In genomic region chr2:3483227-3483985, GRCh38 we compare ENCODE assay signal across 12 cellular contexts. TPM values are rescaled to one million over a fixed set of nuclear protein-coding genes. Genes with fewer than 3 reads are reported as not detected.
DNase-seq lines count a peak whose midpoint lies in the region; ATAC-seq and TF ChIP-seq lines count a peak whose summit lies in the region.
"Had no signal": no experiment of that assay in that cellular context is flagged by ENCODE, and none has a peak within 500 bp of the region (broad histone marks: within the 10 kb centered on the region; RNA-seq: fewer than 3 reads in every experiment).

No MANE protein-coding gene starts in this region.

- peaks cover 13% of the 10 kb centered on the region for H3K4me1 Mint-ChIP-seq in stimulated activated memory B cell treated with anti-CD40 and anti-IgM and Interleukin-4, amounts not matched to agents 10 μg/mL and 1 μg/mL and 100 μg/mL, for 72 hours

- peaks cover 11% of the 10 kb centered on the region for H3K36me3 ChIP-seq in osteoblast (ENCODE audit: insufficient read depth, low read length)

- H2AFZ ChIP-seq in osteoblast (ENCODE audit: low read length): no peak overlapping the region

- ATAC-seq in foreskin keratinocyte (peak; percentile 88), GM21447 (IDR thresholded peaks at IDR 0.05; ENCODE audit: unreplicated experiment) (no peak)
- ATAC-seq in stimulated activated memory B cell treated with anti-CD40 and anti-IgM and Interleukin-4, amounts not matched to agents 10 μg/mL and 1 μg/mL and 100 μg/mL, for 72 hours: no peak
- ATAC-seq: effector memory CD8-positive, alpha-beta T cell had no signal

- DNase-seq in DMS153 treated with DMSO at 0.1 percent for 48 hours (lab: John Stamatoyannopoulos, UW; ENCODE audit: unreplicated experiment) (peak; percentile 97), NCI-H2029 treated with DMSO at 0.1 percent for 48 hours (lab: John Stamatoyannopoulos, UW) (peak; percentile 46), foreskin keratinocyte (peak in 1 of 2 donors; percentile 17), osteoblast (ENCODE audit: insufficient read length, low spot score, missing footprints) (peak; percentile 70), NCI-H2107 (lab: John Stamatoyannopoulos, UW) (no peak), NCI-H69 (lab: John Stamatoyannopoulos, UW) (no peak)
- DNase-seq: activated CD8-positive, alpha-beta memory T cell treated with anti-CD3 and anti-CD28 coated beads, Interleukin-2, amount 50 U/mL, for 4 hours; effector memory CD8-positive, alpha-beta T cell; EL had no signal

- no peak overlapping the region for H3K27ac ChIP-seq in foreskin keratinocyte
- H3K27ac ChIP-seq in osteoblast (ENCODE audit: low read depth, low read length): no peak overlapping the region
- H3K27ac ChIP-seq: KMS-11 had no signal

- no peak overlapping the region for H3K4me3 ChIP-seq in osteoblast (ENCODE audit: insufficient read depth, low read length)

- no peak overlapping the region for H3K27ac Mint-ChIP-seq in stimulated activated memory B cell treated with anti-CD40 and anti-IgM and Interleukin-4, amounts not matched to agents 10 μg/mL and 1 μg/mL and 100 μg/mL, for 72 hours

- no peak overlapping the region for H3K4me3 Mint-ChIP-seq in stimulated activated memory B cell treated with anti-CD40 and anti-IgM and Interleukin-4, amounts not matched to agents 10 μg/mL and 1 μg/mL and 100 μg/mL, for 72 hours
- H3K4me3 Mint-ChIP-seq: effector memory CD8-positive, alpha-beta T cell had no signal

- no peak for TF ChIP-seq CTCF in foreskin keratinocyte (conservative IDR thresholded peaks at IDR 0.05)
- no peak for TF ChIP-seq CTCF in osteoblast (IDR thresholded peaks at IDR 0.05; ENCODE audit: extremely low read depth, low read depth, low read length)

- H3K27me3 Mint-ChIP-seq in stimulated activated memory B cell treated with anti-CD40 and anti-IgM and Interleukin-4, amounts not matched to agents 10 μg/mL and 1 μg/mL and 100 μg/mL, for 72 hours: no peaks in the 10 kb centered on the region
- H3K27me3 Mint-ChIP-seq: effector memory CD8-positive, alpha-beta T cell had no signal

- H3K79me2 ChIP-seq in osteoblast (ENCODE audit: insufficient read depth, low read length): no peaks in the 10 kb centered on the region

- H3K4me2 ChIP-seq in osteoblast (ENCODE audit: insufficient read depth, low read length): no peak overlapping the region
- H3K4me2 ChIP-seq: KMS-11 had no signal

- H3K36me3 Mint-ChIP-seq in stimulated activated memory B cell treated with anti-CD40 and anti-IgM and Interleukin-4, amounts not matched to agents 10 μg/mL and 1 μg/mL and 100 μg/mL, for 72 hours: peaks cover 42% of the 10 kb centered on the region

- H3K4me1 ChIP-seq in foreskin keratinocyte (no peaks in the 10 kb centered on the region), osteoblast (ENCODE audit: insufficient read depth, low read length) (no peaks in the 10 kb centered on the region)

- no peaks in the 10 kb centered on the region for H3K9me3 Mint-ChIP-seq in stimulated activated memory B cell treated with anti-CD40 and anti-IgM and Interleukin-4, amounts not matched to agents 10 μg/mL and 1 μg/mL and 100 μg/mL, for 72 hours
- H3K9me3 Mint-ChIP-seq: effector memory CD8-positive, alpha-beta T cell had no signal

- H4K20me1 ChIP-seq in osteoblast (ENCODE audit: insufficient read depth, low read length): no peaks in the 10 kb centered on the region

- H3K9me3 ChIP-seq in osteoblast (ENCODE audit: low read depth, low read length): no peaks in the 10 kb centered on the region

- H3K27me3 ChIP-seq in foreskin keratinocyte (no peaks in the 10 kb centered on the region), osteoblast (ENCODE audit: insufficient read depth, low read length) (no peaks in the 10 kb centered on the region)

RNA-seq across cellular contexts. Expression of gene ADI1, which starts 35.9 kb away (rescaled TPM):
- total RNA-seq in foreskin keratinocyte (37.0 and 39.6 TPM in 2 replicates), osteoblast (51.3 and 55.4 TPM in 2 replicates)
- polyA plus RNA-seq in foreskin keratinocyte: 46.7 and 46.9 TPM in 2 replicates

Comparison
In these comparisons a context has a peak if more than half of its experiments do, and no peak if none do; other contexts are left out.
1. DNase-seq: peak in DMS153 treated with DMSO at 0.1 percent for 48 hours (single experiment), NCI-H2029 treated with DMSO at 0.1 percent for 48 hours (single experiment) and osteoblast (single experiment); none in NCI-H2107 (single experiment) and NCI-H69 (single experiment).